In the genomic region with DNA sequence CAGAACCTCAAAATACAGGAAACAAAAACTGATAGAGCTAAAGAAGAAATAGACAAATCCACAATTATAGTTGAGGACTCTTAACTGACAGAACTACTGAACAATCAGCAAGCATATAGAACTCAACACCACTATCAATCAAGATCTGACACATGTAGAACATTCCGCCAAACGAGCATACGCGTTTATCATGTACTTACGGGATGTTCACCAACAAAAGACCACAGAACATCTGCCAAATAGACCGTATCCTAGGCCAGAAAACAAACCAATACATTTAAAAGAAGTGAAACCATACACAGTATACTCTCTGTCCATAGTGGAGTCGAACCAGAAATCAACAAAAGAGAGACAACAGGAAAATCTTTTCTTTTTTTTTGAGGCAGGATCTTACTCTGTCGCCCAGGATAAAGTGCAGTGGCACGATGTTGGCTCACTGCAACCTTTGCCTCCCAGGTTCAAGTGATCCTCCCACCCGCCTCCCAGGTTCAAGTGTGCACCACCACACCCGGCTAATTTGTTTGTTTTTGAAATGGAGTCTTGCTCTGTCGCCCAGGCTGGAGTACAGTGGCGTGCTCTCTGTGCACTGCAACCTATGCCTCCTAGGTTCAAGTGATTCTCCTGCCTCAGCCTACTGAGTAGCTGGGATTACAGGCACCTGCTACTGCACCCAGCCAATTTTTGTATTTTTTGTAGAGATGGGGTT, we compare ENCODE assay signal across 10 cellular contexts. TPM values are rescaled to one million over a fixed set of nuclear protein-coding genes. Genes with fewer than 3 reads are reported as not detected.
DNase-seq lines count a peak whose midpoint lies in the region; ATAC-seq, FAIRE-seq and TF ChIP-seq lines count a peak whose summit lies in the region.
"Had no signal": no experiment of that assay in that cellular context is flagged by ENCODE, and none has a peak within 500 bp of the region (broad histone marks: within the 10 kb centered on the region; RNA-seq: fewer than 3 reads in every experiment).

No MANE protein-coding gene starts in this region.

- H3K9me3 ChIP-seq in heart right ventricle (peaks cover 0 to 6% (median 0%) of the 10 kb centered on the region in 11 donors), SK-N-MC (ENCODE audit: low read depth, low read length) (no peaks in the 10 kb centered on the region)

- intact Hi-C loops in cardiac septum (cut with DNase I) (no loop called here), heart right ventricle (cut with DNase I) (loop anchor here in 2 of 10 donors (5.0 to 10.0 kb wide), 2 partner anchors 37 to 74 kb away; no protein-coding TSS in a partner anchor)

- H3K36me3 ChIP-seq in heart right ventricle (peaks cover 0 to 45% (median 0%) of the 10 kb centered on the region in 9 donors), SK-N-MC (ENCODE audit: insufficient read depth, low read length) (peaks cover 32% of the 10 kb centered on the region)

- no peak overlapping the region for H3K4me3 ChIP-seq in heart right ventricle
- H3K4me3 ChIP-seq in SK-N-MC, result no peak overlapping the region
- H3K4me3 ChIP-seq: dorsolateral prefrontal cortex had no signal

- no peak for ATAC-seq in heart right ventricle
- peak; percentile 58 for ATAC-seq in HG02852 (IDR thresholded peaks at IDR 0.05; ENCODE audit: unreplicated experiment)
- ATAC-seq in foreskin keratinocyte, result no peak

- DNase-seq in cardiac septum (ENCODE audit: low spot score), result peak; percentile 68
- no peak for DNase-seq in heart right ventricle
- no peak for DNase-seq in SK-N-MC (ENCODE audit: low read depth, low spot score)
- no peak for DNase-seq in urothelium cell line (ENCODE audit: low spot score)
- DNase-seq in EL, result no peak
- DNase-seq in foreskin keratinocyte, result no peak
- no peak for DNase-seq in stimulated activated CD4-positive, alpha-beta T cell treated with anti-CD3 and anti-CD28 coated beads, Interleukin-15, amount 100 ng/mL, for 24 hours
- DNase-seq: dorsolateral prefrontal cortex had no signal

- TF ChIP-seq CTCF in heart right ventricle (IDR thresholded peaks at IDR 0.05) (no peak), foreskin keratinocyte (conservative IDR thresholded peaks at IDR 0.05) (no peak)

- no peak overlapping the region for H3K9ac ChIP-seq in SK-N-MC (ENCODE audit: insufficient read length)

- FAIRE-seq in urothelium cell line (lab: Jason Lieb, UNC), result peak; percentile 84
- FAIRE-seq: TTC549 had no signal

- peaks cover 4 to 67% (median 51%) of the 10 kb centered on the region in 9 donors for H3K4me1 ChIP-seq in heart right ventricle
- no peaks in the 10 kb centered on the region for H3K4me1 ChIP-seq in foreskin keratinocyte

- peak overlapping the region in 1 of 10 donors; percentile 19 for H3K27ac ChIP-seq in heart right ventricle
- H3K27ac ChIP-seq in SK-N-MC, result peak overlapping the region; percentile 77
- no peak overlapping the region for H3K27ac ChIP-seq in foreskin keratinocyte
- H3K27ac ChIP-seq: dorsolateral prefrontal cortex had no signal

- 85 to 86% methylated on average over 13 of the region's 13 CpGs for WGBS in heart right ventricle, 2 donors

- H3K27me3 ChIP-seq in heart right ventricle, result no peaks in the 10 kb centered on the region
- H3K27me3 ChIP-seq in foreskin keratinocyte, result no peaks in the 10 kb centered on the region
- H3K27me3 ChIP-seq: dorsolateral prefrontal cortex had no signal

RNA-seq across cellular contexts. Expression of a gene that starts 5.1 kb away (rescaled TPM):
- total RNA-seq in cardiac septum (33.7 TPM), heart right ventricle (10 to 100 TPM; 25.0 to 46.4 (median 34.5) TPM), foreskin keratinocyte (25.1 and 27.7 TPM in 2 replicates)
- polyA plus RNA-seq in heart right ventricle (10 to 100 TPM in 1 of 2 donors, 1 to 10 TPM in 1; 6.4 to 19.4 TPM), foreskin keratinocyte (20.2 and 22.5 TPM in 2 replicates)
